ENCODE assay signal across 11 cellular contexts in genomic region chr22:50298937-50299656, GRCh38. TPM values are rescaled to one million over a fixed set of nuclear protein-coding genes. Genes with fewer than 3 reads are reported as not detected.
DNase-seq lines count a peak whose midpoint lies in the region; ATAC-seq and TF ChIP-seq lines count a peak whose summit lies in the region.
"Had no signal": no experiment of that assay in that cellular context is flagged by ENCODE, and none has a peak within 500 bp of the region (broad histone marks: within the 10 kb centered on the region; RNA-seq: fewer than 3 reads in every experiment).

No MANE protein-coding gene starts in this region.

- no peak overlapping the region for H3K9ac ChIP-seq in mesenchymal stem cell (ENCODE audit: low read length)

- H3K14ac ChIP-seq in mesenchymal stem cell (ENCODE audit: low read length in 2 of 2), result no peak overlapping the region

- POLR2A ChIA-PET in MCF 10A (lab: Yijun Ruan, JAX), result interaction anchor here (0.9 kb wide), 1 partner anchor 54 kb away, joined by 3 read pairs; no protein-coding TSS in a partner anchor

- intact Hi-C loops in breast epithelium (cut with DNase I; ENCODE audit: low total_unique reads), result no loop called here
- intact Hi-C loops in MCF 10A (cut with micrococcal nuclease), result no loop called here

- H3K18ac ChIP-seq in mesenchymal stem cell (ENCODE audit: low read depth in 1 of 2, low read length in 2 of 2), result peak overlapping the region; percentile 37 to 89

- H3K4me1 Mint-ChIP-seq in MCF 10A (ENCODE audit: insufficient read depth, unreplicated experiment), result peaks cover 28% of the 10 kb centered on the region

- no peak for ATAC-seq in upper lobe of left lung (ENCODE audit: low FRiP score in 2 of 2)
- ATAC-seq in HG03159 (IDR thresholded peaks at IDR 0.05; ENCODE audit: unreplicated experiment), result no peak
- ATAC-seq: A549 had no signal

- H3K36me3 ChIP-seq in breast epithelium (no peaks in the 10 kb centered on the region), ectodermal cell (ENCODE audit: control insufficient read depth, insufficient read depth, low read length) (no peaks in the 10 kb centered on the region), mesenchymal stem cell (ENCODE audit: control insufficient read depth in 1 of 2, insufficient read depth in 2 of 2, low read depth in 1 of 2, low read length in 2 of 2) (peaks cover 13 to 63% of the 10 kb centered on the region in 2 experiments), upper lobe of left lung (peaks cover 0 to 3% (median 0%) of the 10 kb centered on the region in 4 donors)
- H3K36me3 ChIP-seq: neutrophil had no signal

- TF ChIP-seq CTCF in breast epithelium (IDR thresholded peaks at IDR 0.05), result no peak
- TF ChIP-seq CTCF in MCF 10A (IDR thresholded peaks at IDR 0.05; ENCODE audit: unreplicated experiment), result no peak
- TF ChIP-seq CTCF in upper lobe of left lung (IDR thresholded peaks at IDR 0.05), result no peak

- WGBS in ectodermal cell, 2 experiments, result 32 to 33% methylated on average over 41 of the region's 41 CpGs
- WGBS in mesenchymal stem cell, result 30% methylated on average over 32 of the region's 41 CpGs
- WGBS in upper lobe of left lung, 2 donors, result 22 to 35% methylated on average over 21 to 38 of the region's 41 CpGs

- no peaks in the 10 kb centered on the region for H3K27me3 Mint-ChIP-seq in MCF 10A (ENCODE audit: insufficient read depth, unreplicated experiment)

- no peak overlapping the region for H2AFZ ChIP-seq in mesenchymal stem cell (ENCODE audit: low read depth, low read length)

- H3K4me3 ChIP-seq in breast epithelium (peak overlapping the region; percentile 32 to 73 (median 41)), ectodermal cell (ENCODE audit: insufficient read depth, low read depth, low read length) (peak overlapping the region; percentile 36), mesenchymal stem cell (ENCODE audit: insufficient read depth in 1 of 2, low read depth in 1 of 2, low read length in 2 of 2) (peak overlapping the region in 1 of 2 experiments; percentile 28), upper lobe of left lung (peak overlapping the region; percentile 21 to 46 (median 40))
- H3K4me3 ChIP-seq: A549 had no signal

- H2AK5ac ChIP-seq in mesenchymal stem cell (ENCODE audit: low read length, severe bottlenecking), result peak overlapping the region; percentile 40

- no peak overlapping the region for H2BK5ac ChIP-seq in mesenchymal stem cell (ENCODE audit: low read depth, low read length, poor library complexity, severe bottlenecking)

- peak overlapping the region in 1 of 2 experiments; percentile 90 for H3K23ac ChIP-seq in mesenchymal stem cell (ENCODE audit: low read length in 2 of 2)

- H3K4me2 ChIP-seq in mesenchymal stem cell (ENCODE audit: low read length, poor library complexity, severe bottlenecking), result peak overlapping the region; percentile 54
- H3K4me2 ChIP-seq: A549 had no signal

- H3K9me3 Mint-ChIP-seq in MCF 10A (ENCODE audit: unreplicated experiment), result no peaks in the 10 kb centered on the region

- H4K91ac ChIP-seq in mesenchymal stem cell (ENCODE audit: low read length), result peak overlapping the region; percentile 86

- TF ChIP-seq EP300 in upper lobe of left lung (IDR thresholded peaks at IDR 0.05), result no peak

- peak overlapping the region; percentile 78 for H2BK120ac ChIP-seq in mesenchymal stem cell (ENCODE audit: low read depth, low read length)

- no peaks in the 10 kb centered on the region for H3K79me1 ChIP-seq in mesenchymal stem cell (replicated peaks; ENCODE audit: low read length, poor library complexity, severe bottlenecking)

- no peak overlapping the region for H3K4me3 Mint-ChIP-seq in MCF 10A (ENCODE audit: unreplicated experiment)

- H3K36me3 Mint-ChIP-seq in MCF 10A (ENCODE audit: insufficient read depth, unreplicated experiment), result peaks cover 38% of the 10 kb centered on the region

- peak overlapping the region in 1 of 2 experiments; percentile 12 for H2BK12ac ChIP-seq in mesenchymal stem cell (ENCODE audit: low read length in 2 of 2)

- H3K27ac Mint-ChIP-seq in MCF 10A (ENCODE audit: low read depth, unreplicated experiment), result no peak overlapping the region

- TF ChIP-seq POLR2A in breast epithelium (IDR thresholded peaks at IDR 0.05) (no peak), upper lobe of left lung (IDR thresholded peaks at IDR 0.05) (no peak)

- no TSS peak for BruUV-seq in MCF 10A (replicated peaks; lab: Mats Ljungman, UMichigan)

- H4K8ac ChIP-seq in mesenchymal stem cell (ENCODE audit: low read length), result peak overlapping the region; percentile 76

- no peaks in the 10 kb centered on the region for H3K27me3 ChIP-seq in breast epithelium
- peaks cover 10% of the 10 kb centered on the region for H3K27me3 ChIP-seq in ectodermal cell (ENCODE audit: control insufficient read depth, insufficient read depth, low read length, poor library complexity, severe bottlenecking)
- H3K27me3 ChIP-seq in mesenchymal stem cell (ENCODE audit: control insufficient read depth in 1 of 2, insufficient read depth in 1 of 2, low read length in 2 of 2), result no peaks in the 10 kb centered on the region
- H3K27me3 ChIP-seq in upper lobe of left lung, result no peaks in the 10 kb centered on the region

- H3K9me3 ChIP-seq in breast epithelium, result no peaks in the 10 kb centered on the region
- H3K9me3 ChIP-seq in ectodermal cell (ENCODE audit: control insufficient read depth, low read length), result no peaks in the 10 kb centered on the region
- H3K9me3 ChIP-seq in mesenchymal stem cell (ENCODE audit: control insufficient read depth, low read length), result no peaks in the 10 kb centered on the region
- no peaks in the 10 kb centered on the region for H3K9me3 ChIP-seq in upper lobe of left lung
- H3K9me3 ChIP-seq: A549, neutrophil had no signal

- H2BK15ac ChIP-seq in mesenchymal stem cell (ENCODE audit: low read depth, poor library complexity, severe bottlenecking), result peak overlapping the region; percentile 33

- DNase-seq in breast epithelium (ENCODE audit: low spot score in 2 of 2) (no peak), MCF 10A (ENCODE audit: unreplicated experiment) (no peak), mesenchymal stem cell (peak; percentile 85), upper lobe of left lung (peak in 1 of 2 donors; percentile 68), RKO (ENCODE audit: low spot score) (no peak), NCI-H524 treated with DMSO at 0.1 percent for 48 hours (lab: John Stamatoyannopoulos, UW) (no peak)
- DNase-seq: NCI-H446 treated with DMSO at 0.1 percent for 48 hours had no signal

- CTCF ChIA-PET in MCF 10A (lab: Yijun Ruan, JAX), result interaction anchor here (0.6 kb wide), 1 partner anchor 24 kb away, joined by 5 read pairs; no protein-coding TSS in a partner anchor

- H3K4me1 ChIP-seq in breast epithelium (peaks cover 65 to 68% of the 10 kb centered on the region in 2 donors), ectodermal cell (ENCODE audit: control insufficient read depth, insufficient read depth, low read length) (peaks cover 35% of the 10 kb centered on the region), mesenchymal stem cell (ENCODE audit: control insufficient read depth, insufficient read depth, low read depth, low read length) (peaks cover 89% of the 10 kb centered on the region), upper lobe of left lung (peaks cover 85 to 90% (median 88%) of the 10 kb centered on the region in 4 donors)

- H3K27ac ChIP-seq in breast epithelium (peak overlapping the region; percentile 94 to 98), ectodermal cell (ENCODE audit: insufficient read depth, low read depth, low read length, poor library complexity, severe bottlenecking) (no peak overlapping the region), mesenchymal stem cell (ENCODE audit: low read length, poor library complexity, severe bottlenecking) (no peak overlapping the region), upper lobe of left lung (peak overlapping the region; percentile 58 to 94 (median 88))
- H3K27ac ChIP-seq: neutrophil had no signal

- H3K4ac ChIP-seq in mesenchymal stem cell (ENCODE audit: low read depth in 1 of 2, low read length in 2 of 2), result peak overlapping the region; percentile 24 to 47

RNA-seq across cellular contexts. Expression of gene PLXNB2, which starts 8.3 kb away (rescaled TPM):
- total RNA-seq in breast epithelium, result 100 to 1,000 TPM in 2 of 3 donors, 10 to 100 TPM in 1; 79.0 to 137 (median 122) TPM
- 199 and 200 TPM in 2 replicates for total RNA-seq in MCF 10A (2022)
- polyA plus RNA-seq in ectodermal cell (2013, experiment 1 of 4), result 127 TPM
- 139 TPM for polyA plus RNA-seq in ectodermal cell (2013, experiment 2 of 4)
- polyA plus RNA-seq in ectodermal cell (2013, experiment 3 of 4), result 102 TPM
- polyA plus RNA-seq in ectodermal cell (2013, experiment 4 of 4), result 101 TPM
- polyA plus RNA-seq in mesenchymal stem cell (2013, experiment 1 of 2), result 242 TPM
- polyA plus RNA-seq in mesenchymal stem cell (2013, experiment 2 of 2), result 231 TPM
- total RNA-seq in upper lobe of left lung, result 100 to 1,000 TPM; 218 to 407 (median 313) TPM

RNA-seq across cellular contexts. Expression of gene DENND6B, which starts 27.7 kb away (rescaled TPM):
- 1 to 10 TPM; 1.8 to 6.9 (median 5.4) TPM for total RNA-seq in breast epithelium
- 4.0 and 5.5 TPM in 2 replicates for total RNA-seq in MCF 10A (2022)
- polyA plus RNA-seq in ectodermal cell (2013, experiment 1 of 4), result 15.7 TPM
- polyA plus RNA-seq in ectodermal cell (2013, experiment 2 of 4), result 16.1 TPM
- polyA plus RNA-seq in ectodermal cell (2013, experiment 3 of 4), result 13.9 TPM
- 14.5 TPM for polyA plus RNA-seq in ectodermal cell (2013, experiment 4 of 4)
- 4.2 TPM for polyA plus RNA-seq in mesenchymal stem cell (2013, experiment 1 of 2)
- 3.7 TPM for polyA plus RNA-seq in mesenchymal stem cell (2013, experiment 2 of 2)
- 10 to 100 TPM in 5 of 6 donors, 1 to 10 TPM in 1; 9.5 to 24.1 (median 12.7) TPM for total RNA-seq in upper lobe of left lung

RNA-seq across cellular contexts. Expression of gene MAPK11, which starts 28.9 kb away (rescaled TPM):
- total RNA-seq in breast epithelium (10 to 100 TPM in 2 of 3 donors, 1 to 10 TPM in 1; 5.7 to 16.5 (median 13.4) TPM), MCF 10A (2022) (10.4 and 11.9 TPM in 2 replicates), upper lobe of left lung (10 to 100 TPM in 1 of 6 donors, 1 to 10 TPM in 5; 3.1 to 27.3 (median 8.6) TPM)
- 2.2 TPM for polyA plus RNA-seq in ectodermal cell (2013, experiment 1 of 4)
- polyA plus RNA-seq in ectodermal cell (2013, experiment 2 of 4), result 2.1 TPM
- polyA plus RNA-seq in ectodermal cell (2013, experiment 3 of 4), result 2.6 TPM
- polyA plus RNA-seq in ectodermal cell (2013, experiment 4 of 4), result 3.1 TPM
- polyA plus RNA-seq in mesenchymal stem cell (2013, experiment 1 of 2), result 5.5 TPM
- polyA plus RNA-seq in mesenchymal stem cell (2013, experiment 2 of 2), result 5.0 TPM

RNA-seq across cellular contexts. Expression of gene MAPK12, which starts 37.6 kb away (rescaled TPM):
- total RNA-seq in breast epithelium (1 to 10 TPM; 3.8 to 9.8 (median 5.3) TPM), MCF 10A (2022) (24.9 and 25.0 TPM in 2 replicates), upper lobe of left lung (10 to 100 TPM in 3 of 6 donors, 1 to 10 TPM in 3; 3.1 to 19.2 (median 10.1) TPM)
- polyA plus RNA-seq in ectodermal cell (2013, experiment 1 of 4), result 27.0 TPM
- 28.0 TPM for polyA plus RNA-seq in ectodermal cell (2013, experiment 2 of 4)
- polyA plus RNA-seq in ectodermal cell (2013, experiment 3 of 4), result 22.2 TPM
- polyA plus RNA-seq in ectodermal cell (2013, experiment 4 of 4), result 21.6 TPM
- polyA plus RNA-seq in mesenchymal stem cell (2013, experiment 1 of 2), result 34.8 TPM
- 35.2 TPM for polyA plus RNA-seq in mesenchymal stem cell (2013, experiment 2 of 2)

RNA-seq across cellular contexts. Expression of gene PPP6R2, which starts 44.0 kb away (rescaled TPM):
- 10 to 100 TPM; 48.3 to 54.1 (median 49.5) TPM for total RNA-seq in breast epithelium
- total RNA-seq in MCF 10A (2022), result 28.4 and 30.1 TPM in 2 replicates
- 53.1 TPM for polyA plus RNA-seq in ectodermal cell (2013, experiment 1 of 4)
- 55.9 TPM for polyA plus RNA-seq in ectodermal cell (2013, experiment 2 of 4)
- 44.8 TPM for polyA plus RNA-seq in ectodermal cell (2013, experiment 3 of 4)
- 48.2 TPM for polyA plus RNA-seq in ectodermal cell (2013, experiment 4 of 4)
- 23.0 TPM for polyA plus RNA-seq in mesenchymal stem cell (2013, experiment 1 of 2)
- 22.9 TPM for polyA plus RNA-seq in mesenchymal stem cell (2013, experiment 2 of 2)
- total RNA-seq in upper lobe of left lung, result 100 to 1,000 TPM in 2 of 6 donors, 10 to 100 TPM in 4; 53.0 to 264 (median 63.8) TPM

Comparison
In these comparisons a context has a peak if more than half of its experiments do, and no peak if none do; other contexts are left out.
1. H3K27ac ChIP-seq: peak in breast epithelium (2 of 2) and upper lobe of left lung (4 of 4); none in ectodermal cell (single experiment) and mesenchymal stem cell (single experiment).